Comparison of ENCODE assay signal across 8 cellular contexts in genomic region chr11:78575478-78575877, GRCh38. TPM values are rescaled to one million over a fixed set of nuclear protein-coding genes. Genes with fewer than 3 reads are reported as not detected.
DNase-seq lines count a peak whose midpoint lies in the region; ATAC-seq and TF ChIP-seq lines count a peak whose summit lies in the region.

No MANE protein-coding gene starts in this region.

- no peak for ATAC-seq in activated T-cell treated with anti-CD3 and anti-CD28 coated beads, Interleukin-2, amount 50 U/mL, for 72 hours (replicated peaks in 1 of 2)

- peaks cover 0 to 10% of the 10 kb centered on the region in 2 donors for H3K36me3 Mint-ChIP-seq in activated T-cell treated with anti-CD3 and anti-CD28 coated beads, Interleukin-2, amount 50 U/mL, for 72 hours (ENCODE audit: insufficient read depth in 2 of 2)

- H3K4me3 Mint-ChIP-seq in activated T-cell treated with anti-CD3 and anti-CD28 coated beads, Interleukin-2, amount 50 U/mL, for 72 hours = peak overlapping the region; percentile 88 to 98

- H3K36me3 ChIP-seq in adrenal gland (replicated peaks in 1 of 2) (peaks cover 0 to 7% of the 10 kb centered on the region in 2 donors), tibial artery (peaks cover 0 to 8% (median 7%) of the 10 kb centered on the region in 3 donors)

- H3K27ac ChIP-seq in adrenal gland = peak overlapping the region; percentile 75 to 93 (median 86)
- H3K27ac ChIP-seq in tibial artery = peak overlapping the region; percentile 78 to 87

- H3K27me3 Mint-ChIP-seq in activated T-cell treated with anti-CD3 and anti-CD28 coated beads, Interleukin-2, amount 50 U/mL, for 72 hours (ENCODE audit: low read depth) = no peaks in the 10 kb centered on the region

- TF ChIP-seq POLR2A in adrenal gland (IDR thresholded peaks at IDR 0.05) = no peak
- no peak for TF ChIP-seq POLR2A in lower leg skin (IDR thresholded peaks at IDR 0.05)

- WGBS in adrenal gland, 4 donors = 50 to 55% (median 53%) methylated on average over 10 of the region's 10 CpGs
- 51 to 62% methylated on average over 10 of the region's 10 CpGs for WGBS in lower leg skin, 2 donors

- no peaks in the 10 kb centered on the region for H3K27me3 ChIP-seq in adrenal gland
- no peaks in the 10 kb centered on the region for H3K27me3 ChIP-seq in tibial artery

- intact Hi-C loops in adrenal gland (cut with DNase I) (no loop called here), lower leg skin (cut with DNase I; ENCODE audit: low total_unique reads) (no loop called here), tibial artery (cut with DNase I; ENCODE audit: low total_unique reads) (no loop called here)

- H3K4me3 ChIP-seq in adrenal gland (peak overlapping the region in 3 of 4 donors; percentile 19 to 81 (median 79)), lower leg skin (ENCODE audit: low read depth, poor library complexity, severe bottlenecking) (peak overlapping the region; percentile 26), tibial artery (peak overlapping the region; percentile 73 to 83)

- peaks cover 12 to 18% of the 10 kb centered on the region in 2 donors for H3K4me1 ChIP-seq in adrenal gland (replicated peaks in 1 of 2)
- peaks cover 0 to 18% (median 10%) of the 10 kb centered on the region in 4 donors for H3K4me1 ChIP-seq in tibial artery

- no peaks in the 10 kb centered on the region for H3K9me3 ChIP-seq in adrenal gland (replicated peaks in 1 of 3)
- H3K9me3 ChIP-seq in tibial artery = no peaks in the 10 kb centered on the region

- TF ChIP-seq CTCF in adrenal gland (IDR thresholded peaks at IDR 0.05) (no peak), lower leg skin (IDR thresholded peaks at IDR 0.05) (no peak), tibial artery (IDR thresholded peaks at IDR 0.05) (no peak)

- DNase-seq in activated T-cell treated with anti-CD3 and anti-CD28 coated beads, Interleukin-2, amount 50 U/mL, for 72 hours = no peak
- DNase-seq in activated T-cell treated with anti-CD3 and anti-CD28 coated beads for 4 hours = no peak
- peak in 1 of 7 donors; percentile 24 for DNase-seq in adrenal gland
- no peak for DNase-seq in lower leg skin (ENCODE audit: low spot score in 2 of 2)
- no peak for DNase-seq in tibial artery
- DNase-seq in SW480 (ENCODE audit: low spot score) = no peak
- DNase-seq in nucleus accumbens (lab: John Stamatoyannopoulos, UW) = no peak
- DNase-seq in DMS79 treated with DMSO at 0.1 percent for 48 hours (lab: John Stamatoyannopoulos, UW) = no peak

- peak overlapping the region; percentile 59 for H3K27ac Mint-ChIP-seq in activated T-cell treated with anti-CD3 and anti-CD28 coated beads, Interleukin-2, amount 50 U/mL, for 72 hours

- H3K4me1 Mint-ChIP-seq in activated T-cell treated with anti-CD3 and anti-CD28 coated beads, Interleukin-2, amount 50 U/mL, for 72 hours (ENCODE audit: low read depth) = peaks cover 30% of the 10 kb centered on the region

- H3K9me3 Mint-ChIP-seq in activated T-cell treated with anti-CD3 and anti-CD28 coated beads, Interleukin-2, amount 50 U/mL, for 72 hours = no peaks in the 10 kb centered on the region

RNA-seq across cellular contexts. Expression of gene NARS2, which starts 0.8 kb away (rescaled TPM):
- total RNA-seq in activated T-cell treated with anti-CD3 and anti-CD28 coated beads, Interleukin-2, amount 50 U/mL, for 72 hours = 10 to 100 TPM; 15.7 to 24.4 TPM
- 10 to 100 TPM in 7 of 8 donors, 1 to 10 TPM in 1; 8.4 to 30.0 (median 18.4) TPM for total RNA-seq in adrenal gland
- 10 to 100 TPM; 18.2 to 33.3 (median 24.9) TPM for polyA plus RNA-seq in adrenal gland
- 10 to 100 TPM; 11.2 to 15.7 (median 14.0) TPM for total RNA-seq in lower leg skin

Comparison
In these comparisons a context has a peak if more than half of its experiments do, and no peak if none do; other contexts are left out.
1. H3K4me3 ChIP-seq: peak in every context shown above with its lines; median percentile 79 in adrenal gland; 78 in tibial artery; 26 in lower leg skin.